In the genomic region with DNA sequence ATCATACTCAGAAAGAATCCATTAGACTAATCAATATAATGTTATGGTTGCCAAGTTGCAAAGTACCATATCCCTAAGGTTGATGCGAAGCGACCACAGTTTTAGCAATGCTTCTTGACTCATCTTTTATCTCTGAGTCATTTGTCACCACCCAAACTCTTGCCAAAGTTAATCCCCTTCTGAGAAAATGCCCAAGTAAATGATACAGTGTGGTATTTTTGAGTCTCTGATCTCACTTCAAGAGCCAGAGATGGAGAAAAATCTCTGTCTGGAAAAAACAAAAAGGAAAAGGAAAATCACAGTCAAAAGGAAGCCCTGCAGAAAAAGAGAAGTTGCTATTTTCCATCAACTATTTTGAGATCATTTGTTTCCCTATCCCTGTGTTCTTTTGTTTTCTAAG, we compare ENCODE assay signal across 10 cellular contexts. TPM values are rescaled to one million over a fixed set of nuclear protein-coding genes. Genes with fewer than 3 reads are reported as not detected.
DNase-seq lines count a peak whose midpoint lies in the region; ATAC-seq, FAIRE-seq and TF ChIP-seq lines count a peak whose summit lies in the region.
"Had no signal": no experiment of that assay in that cellular context is flagged by ENCODE, and none has a peak within 500 bp of the region (broad histone marks: within the 10 kb centered on the region; RNA-seq: fewer than 3 reads in every experiment).

No MANE protein-coding gene starts in this region.

- TF ChIP-seq CTCF in mammary epithelial cell (conservative IDR thresholded peaks at IDR 0.05 in 1 of 2, IDR thresholded peaks at IDR 0.05 in 1 of 2; ENCODE audit: extremely low read depth in 1 of 2, insufficient read depth in 1 of 2, low read depth in 1 of 2, low read length in 2 of 2) (no peak), pancreas (IDR thresholded peaks at IDR 0.05) (no peak)

- H4K20me1 ChIP-seq in mammary epithelial cell (ENCODE audit: insufficient read depth, low read length): no peaks in the 10 kb centered on the region

- peak overlapping the region; percentile 86 for H3K27ac Mint-ChIP-seq in activated T-cell treated with anti-CD3 and anti-CD28 coated beads, Interleukin-2, amount 50 U/mL, for 24 hours
- H3K27ac Mint-ChIP-seq in stimulated activated naive B cell treated with anti-CD40 and anti-IgM and Interleukin-4, amounts not matched to agents 10 μg/mL and 1 μg/mL and 100 μg/mL, for 72 hours: peak overlapping the region; percentile 91

- 76% methylated on average over 2 of the region's 2 CpGs for WGBS in mammary epithelial cell (ENCODE audit: low coverage, missing lambda C conversion rate)
- WGBS in pancreas, 2 donors: 81 to 84% methylated on average over 2 of the region's 2 CpGs

- dilution Hi-C loops in mammary epithelial cell (cut with HindIII; ENCODE audit: low sequenced_read_pairs): no loop called here

- FAIRE-seq in pancreas (lab: Jason Lieb, UNC): no peak

- CTCF ChIA-PET in mammary epithelial cell (lab: Charles Lee; ENCODE audit: low non-redundant PET): no interaction called here

- peak; percentile 57 to 66 for ATAC-seq in stimulated activated naive B cell treated with anti-CD40 and anti-IgM and Interleukin-4, amounts not matched to agents 10 μg/mL and 1 μg/mL and 100 μg/mL, for 72 hours (replicated peaks)
- no peak for ATAC-seq in pancreas

- H3K9me3 ChIP-seq in mammary epithelial cell (replicated peaks; ENCODE audit: insufficient read depth, low read length): no peaks in the 10 kb centered on the region
- no peaks in the 10 kb centered on the region for H3K9me3 ChIP-seq in pancreas

- H3K4me2 ChIP-seq in mammary epithelial cell (ENCODE audit: insufficient read depth, low read depth, low read length): no peak overlapping the region

- H3K4me3 ChIP-seq in mammary epithelial cell (replicated peaks in 1 of 3; ENCODE audit: insufficient read depth in 1 of 3, low read depth in 2 of 3, low read length in 3 of 3): no peak overlapping the region
- H3K4me3 ChIP-seq in pancreas: no peak overlapping the region
- H3K4me3 ChIP-seq: SK-N-MC had no signal

- no peaks in the 10 kb centered on the region for H3K27me3 ChIP-seq in mammary epithelial cell (ENCODE audit: insufficient read depth, low read length)
- no peaks in the 10 kb centered on the region for H3K27me3 ChIP-seq in pancreas

- H3K36me3 ChIP-seq in mammary epithelial cell (ENCODE audit: insufficient read depth, low read length) (no peaks in the 10 kb centered on the region), pancreas (no peaks in the 10 kb centered on the region)

- H3K9ac ChIP-seq in mammary epithelial cell (ENCODE audit: insufficient read depth, low read length): no peak overlapping the region

- no peak for DNase-seq in activated T-cell treated with anti-CD3 and anti-CD28 coated beads, Interleukin-2, amount 50 U/mL, for 24 hours
- DNase-seq in activated T-cell treated with anti-CD3 and anti-CD28 coated beads for 4 hours (no peak), LHCN-M2 (ENCODE audit: low read depth) (peak; percentile 75), mammary epithelial cell (peak; percentile 28), NCI-H526 (lab: John Stamatoyannopoulos, UW) (no peak), pancreas (no peak), DMS114 treated with DMSO at 0.1 percent for 48 hours (lab: John Stamatoyannopoulos, UW; ENCODE audit: unreplicated experiment) (no peak)
- DNase-seq in stimulated activated naive B cell treated with anti-CD40 and anti-IgM and Interleukin-4, amounts not matched to agents 10 μg/mL and 1 μg/mL and 100 μg/mL, for 72 hours: no peak
- DNase-seq: AML-193 had no signal

- no TSS peak for BruUV-seq in mammary epithelial cell (replicated peaks; lab: Mats Ljungman, UMichigan)

- H3K27ac ChIP-seq in mammary epithelial cell (ENCODE audit: insufficient read depth, low read depth, low read length): no peak overlapping the region
- peak overlapping the region in 1 of 4 donors; percentile 17 for H3K27ac ChIP-seq in pancreas
- H3K27ac ChIP-seq: SK-N-MC had no signal

- H3K79me2 ChIP-seq in mammary epithelial cell (ENCODE audit: insufficient read depth, low read length): no peaks in the 10 kb centered on the region

- H3K4me1 ChIP-seq in mammary epithelial cell (ENCODE audit: insufficient read depth, low read length): no peaks in the 10 kb centered on the region
- no peaks in the 10 kb centered on the region for H3K4me1 ChIP-seq in pancreas

- H3K4me1 Mint-ChIP-seq in activated T-cell treated with anti-CD3 and anti-CD28 coated beads, Interleukin-2, amount 50 U/mL, for 24 hours (ENCODE audit: low read depth): peaks cover 26% of the 10 kb centered on the region
- H3K4me1 Mint-ChIP-seq in stimulated activated naive B cell treated with anti-CD40 and anti-IgM and Interleukin-4, amounts not matched to agents 10 μg/mL and 1 μg/mL and 100 μg/mL, for 72 hours: peaks cover 16 to 40% of the 10 kb centered on the region in 2 donors

- no peak overlapping the region for H2AFZ ChIP-seq in mammary epithelial cell (ENCODE audit: low read depth, low read length)

- peaks cover 2% of the 10 kb centered on the region for H3K9me3 Mint-ChIP-seq in activated T-cell treated with anti-CD3 and anti-CD28 coated beads, Interleukin-2, amount 50 U/mL, for 24 hours
- no peaks in the 10 kb centered on the region for H3K9me3 Mint-ChIP-seq in stimulated activated naive B cell treated with anti-CD40 and anti-IgM and Interleukin-4, amounts not matched to agents 10 μg/mL and 1 μg/mL and 100 μg/mL, for 72 hours

- H3K4me3 Mint-ChIP-seq in activated T-cell treated with anti-CD3 and anti-CD28 coated beads, Interleukin-2, amount 50 U/mL, for 24 hours: peak overlapping the region; percentile 8
- H3K4me3 Mint-ChIP-seq in stimulated activated naive B cell treated with anti-CD40 and anti-IgM and Interleukin-4, amounts not matched to agents 10 μg/mL and 1 μg/mL and 100 μg/mL, for 72 hours: peak overlapping the region in 1 of 2 donors; percentile 54

- in situ Hi-C loops in mammary epithelial cell (cut with MboI; ENCODE audit: low sequenced_read_pairs in 2 of 2): no loop called here

- no peaks in the 10 kb centered on the region for H3K27me3 Mint-ChIP-seq in activated T-cell treated with anti-CD3 and anti-CD28 coated beads, Interleukin-2, amount 50 U/mL, for 24 hours
- no peaks in the 10 kb centered on the region for H3K27me3 Mint-ChIP-seq in stimulated activated naive B cell treated with anti-CD40 and anti-IgM and Interleukin-4, amounts not matched to agents 10 μg/mL and 1 μg/mL and 100 μg/mL, for 72 hours

- intact Hi-C loops in mammary epithelial cell (cut with micrococcal nuclease): no loop called here
- intact Hi-C loops in pancreas (cut with DNase I): no loop called here

- no peaks in the 10 kb centered on the region for H3K36me3 Mint-ChIP-seq in activated T-cell treated with anti-CD3 and anti-CD28 coated beads, Interleukin-2, amount 50 U/mL, for 24 hours (ENCODE audit: low read depth)
- peaks cover 0 to 4% of the 10 kb centered on the region in 2 donors for H3K36me3 Mint-ChIP-seq in stimulated activated naive B cell treated with anti-CD40 and anti-IgM and Interleukin-4, amounts not matched to agents 10 μg/mL and 1 μg/mL and 100 μg/mL, for 72 hours

RNA-seq across cellular contexts. Expression of gene OTUD1, which starts 26.7 kb away (rescaled TPM):
- total RNA-seq in LHCN-M2 (2014; rRNA removed) (3.7 and 3.8 TPM in 2 replicates), mammary epithelial cell (10 to 100 TPM in 1 of 2 donors, 1 to 10 TPM in 1; 9.6 to 12.0 TPM), pancreas (1 to 10 TPM; 5.5 to 9.7 (median 6.0) TPM)
- polyA plus RNA-seq in LHCN-M2 (2012): 1.7 TPM
- polyA plus RNA-seq in mammary epithelial cell (2.2 TPM), pancreas (1 to 10 TPM; 2.6 to 4.0 TPM)
- polyA minus RNA-seq in mammary epithelial cell: 1.2 TPM

Comparison
In these comparisons a context has a peak if more than half of its experiments do, and no peak if none do; other contexts are left out.
1. DNase-seq: peak in LHCN-M2 (single experiment) and mammary epithelial cell (single experiment); none in activated T-cell treated with anti-CD3 and anti-CD28 coated beads, Interleukin-2, amount 50 U/mL, for 24 hours (single experiment), activated T-cell treated with anti-CD3 and anti-CD28 coated beads for 4 hours (single experiment), stimulated activated naive B cell treated with anti-CD40 and anti-IgM and Interleukin-4, amounts not matched to agents 10 μg/mL and 1 μg/mL and 100 μg/mL, for 72 hours (single experiment), NCI-H526 (0 of 2), pancreas (0 of 6) and DMS114 treated with DMSO at 0.1 percent for 48 hours (single experiment).
2. ATAC-seq: peak in stimulated activated naive B cell treated with anti-CD40 and anti-IgM and Interleukin-4, amounts not matched to agents 10 μg/mL and 1 μg/mL and 100 μg/mL, for 72 hours (2 of 2); none in pancreas (0 of 4).